In the genomic region with DNA sequence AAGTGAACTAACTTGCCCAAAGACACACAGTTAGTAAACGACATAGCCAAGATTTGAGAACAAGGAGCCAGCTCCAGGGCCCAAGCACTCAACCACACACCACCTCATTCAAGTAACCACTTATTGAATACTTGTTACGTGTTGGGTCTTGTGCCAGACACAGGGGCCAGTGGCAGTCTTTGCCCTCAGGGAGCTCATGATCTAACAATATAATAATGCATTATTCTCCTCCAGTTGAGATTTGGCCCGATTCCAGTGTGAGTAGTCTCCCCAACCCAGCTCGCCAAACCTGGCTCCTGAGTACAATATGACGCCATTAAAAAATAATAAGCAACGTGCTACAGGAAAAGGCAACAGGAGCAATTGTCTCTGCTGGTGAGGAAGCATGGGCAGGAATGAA, we compare ENCODE assay signal across 1 cellular context.
TF ChIP-seq lines count a peak whose summit lies in the region.

No MANE protein-coding gene starts in this region.

TF ChIP-seq in IMR-90, 13 proteins besides CTCF, POLR2A, EP300 and RAD21 (continued from another document):
- TF ChIP-seq MAZ (IDR thresholded peaks at IDR 0.05; ENCODE audit: borderline replicate concordance, low read depth, low read length), result no peak
- TF ChIP-seq, protein P1, sequence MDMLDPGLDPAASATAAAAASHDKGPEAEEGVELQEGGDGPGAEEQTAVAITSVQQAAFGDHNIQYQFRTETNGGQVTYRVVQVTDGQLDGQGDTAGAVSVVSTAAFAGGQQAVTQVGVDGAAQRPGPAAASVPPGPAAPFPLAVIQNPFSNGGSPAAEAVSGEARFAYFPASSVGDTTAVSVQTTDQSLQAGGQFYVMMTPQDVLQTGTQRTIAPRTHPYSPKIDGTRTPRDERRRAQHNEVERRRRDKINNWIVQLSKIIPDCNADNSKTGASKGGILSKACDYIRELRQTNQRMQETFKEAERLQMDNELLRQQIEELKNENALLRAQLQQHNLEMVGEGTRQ (IDR thresholded peaks at IDR 0.05; ENCODE audit: low read depth, low read length), result no peak
